31 cellular contexts compared by ENCODE assay signal in genomic region chr15:89675606-89676005, GRCh38. TPM values are rescaled to one million over a fixed set of nuclear protein-coding genes. Genes with fewer than 3 reads are reported as not detected.
"Had no signal": no experiment of that assay in that cellular context is flagged by ENCODE, and none has a peak within 500 bp of the region (broad histone marks: within the 10 kb centered on the region; RNA-seq: fewer than 3 reads in every experiment).

No MANE protein-coding gene starts in this region.

- H3K4me3 Mint-ChIP-seq: memory B cell; mesothelial cell of epicardium; naive B cell; natural killer cell treated with Interleukin-12 subunit alpha and Interleukin-12 subunit beta and Interleukin-15 and Interleukin-18, amount 100 ng/mL, for 72 hours; neural crest cell had no signal

- H3K36me3 Mint-ChIP-seq: mesothelial cell of epicardium; naive B cell; natural killer cell treated with Interleukin-12 subunit alpha and Interleukin-12 subunit beta and Interleukin-15 and Interleukin-18, amount 100 ng/mL, for 72 hours had no signal

- H2AFZ ChIP-seq: hepatocyte had no signal

- H3K4me3 ChIP-seq: dorsolateral prefrontal cortex, gastroesophageal sphincter, heart left ventricle, hepatocyte, lung, mucosa of descending colon, prostate gland, right atrium auricular region, smooth muscle cell, stomach, thoracic aorta, tibial nerve, upper lobe of left lung had no signal

- H3K36me3 ChIP-seq: gastroesophageal sphincter, heart left ventricle, prostate gland, right atrium auricular region, stomach, thoracic aorta, tibial nerve, upper lobe of left lung had no signal

- H3K4me1 Mint-ChIP-seq: memory B cell, naive B cell had no signal

- H3K27ac ChIP-seq: dorsolateral prefrontal cortex, epithelial cell of prostate, foreskin keratinocyte, gastroesophageal sphincter, heart left ventricle, hepatocyte, prostate gland, right atrium auricular region, stomach, thoracic aorta, tibial nerve, upper lobe of left lung had no signal

- H3K79me2 ChIP-seq: hepatocyte had no signal

- H3K27me3 ChIP-seq: dorsolateral prefrontal cortex, foreskin keratinocyte, gastroesophageal sphincter, heart left ventricle, hepatocyte, right atrium auricular region, stomach, tibial nerve, upper lobe of left lung had no signal

- H3K27ac Mint-ChIP-seq: memory B cell; mesothelial cell of epicardium; naive B cell; natural killer cell treated with Interleukin-12 subunit alpha and Interleukin-12 subunit beta and Interleukin-15 and Interleukin-18, amount 100 ng/mL, for 72 hours had no signal

- DNase-seq: dorsolateral prefrontal cortex; effector CD4-positive, alpha-beta T cell; foreskin keratinocyte; heart left ventricle; kidney; mucosa of descending colon; naive B cell; stimulated activated CD4-positive, alpha-beta T cell treated with anti-CD3 and anti-CD28 coated beads, Interleukin-12 subunit alpha, Interleukin-12 subunit beta, amount 100 ng/mL, for 4 hours; stimulated activated CD4-positive, alpha-beta T cell treated with anti-CD3 and anti-CD28 coated beads, Interleukin-1b, Interleukin-23, amount 100 ng/mL, for 48 hours; stimulated activated CD4-positive, alpha-beta T cell treated with anti-CD3 and anti-CD28 coated beads, Interleukin-4, amount 100 ng/mL, for 1 hour; stimulated activated CD8-positive, alpha-beta memory T cell treated with anti-CD3 and anti-CD28 coated beads, Interleukin-4, amount 100 ng/mL, for 48 hours; stimulated activated naive CD4-positive, alpha-beta T cell; stomach; substantia nigra; upper lobe of left lung had no signal

- H3K4me2 ChIP-seq: hepatocyte, smooth muscle cell had no signal

- H3K9me3 Mint-ChIP-seq: memory B cell; mesothelial cell of epicardium; naive B cell; natural killer cell treated with Interleukin-12 subunit alpha and Interleukin-12 subunit beta and Interleukin-15 and Interleukin-18, amount 100 ng/mL, for 72 hours; neural crest cell had no signal

- ATAC-seq: esophagus mucosa; foreskin keratinocyte; gastroesophageal sphincter; heart left ventricle; mucosa of descending colon; natural killer cell treated with Interleukin-12 subunit alpha and Interleukin-12 subunit beta and Interleukin-15 and Interleukin-18, amount 100 ng/mL, for 72 hours; sciatic nerve had no signal

- H3K4me1 ChIP-seq: foreskin keratinocyte had no signal

- H3K9me3 ChIP-seq: gastroesophageal sphincter, heart left ventricle, mucosa of descending colon, prostate gland, right atrium auricular region, stomach, thoracic aorta, tibial nerve, upper lobe of left lung had no signal

RNA-seq across cellular contexts. Expression of gene WDR93, which starts 15.0 kb away (rescaled TPM):
- total RNA-seq: esophagus mucosa; foreskin keratinocyte; left lobe of liver; natural killer cell treated with Interleukin-12 subunit alpha and Interleukin-12 subunit beta and Interleukin-15 and Interleukin-18, amount 100 ng/mL, for 72 hours; neural crest cell; sciatic nerve; smooth muscle cell; stomach; thoracic aorta had no signal
